Comparison of ENCODE assay signal across 16 cellular contexts in genomic region chr10:24989867-24990266, GRCh38. TPM values are rescaled to one million over a fixed set of nuclear protein-coding genes. Genes with fewer than 3 reads are reported as not detected.
DNase-seq lines count a peak whose midpoint lies in the region; ATAC-seq, FAIRE-seq and TF ChIP-seq lines count a peak whose summit lies in the region.
"Had no signal": no experiment of that assay in that cellular context is flagged by ENCODE, and none has a peak within 500 bp of the region (broad histone marks: within the 10 kb centered on the region; RNA-seq: fewer than 3 reads in every experiment).

No MANE protein-coding gene starts in this region.

- no peaks in the 10 kb centered on the region for H3K79me1 ChIP-seq in neuronal stem cell (ENCODE audit: low read depth, low read length)

- no peaks in the 10 kb centered on the region for H3K79me2 ChIP-seq in GM23338 (replicated peaks; ENCODE audit: insufficient read depth)

- no peak overlapping the region for H3K9ac ChIP-seq in neuronal stem cell (ENCODE audit: low read depth, low read length, poor library complexity)
- H3K9ac ChIP-seq: BLaER1 had no signal

- no peak overlapping the region for H3K23ac ChIP-seq in neuronal stem cell (ENCODE audit: low read depth, low read length, poor library complexity)

- no peaks in the 10 kb centered on the region for H3K9me2 ChIP-seq in GM23338 (ENCODE audit: insufficient read depth)

- ATAC-seq in HG02884 (IDR thresholded peaks at IDR 0.05; ENCODE audit: unreplicated experiment) = no peak
- no peak for ATAC-seq in GM23338

- H2BK120ac ChIP-seq in neuronal stem cell (ENCODE audit: low read depth, low read length) = no peak overlapping the region

- H2BK5ac ChIP-seq in neuronal stem cell (ENCODE audit: low read length) = no peak overlapping the region

- peak; percentile 27; the same call in 1 of the 2 replicates for TF ChIP-seq CTCF in RWPE1 (conservative IDR thresholded peaks at IDR 0.05; ENCODE audit: low read depth)
- no peak for TF ChIP-seq CTCF in fibroblast of pulmonary artery (IDR thresholded peaks at IDR 0.05; ENCODE audit: low read length, missing control alignments)
- TF ChIP-seq CTCF in GM23338 (conservative IDR thresholded peaks at IDR 0.05; ENCODE audit: low read depth in 2 of 2) = no peak

- FAIRE-seq in A204.1 (lab: Jason Lieb, UNC) = peak; percentile 98

- H3K27ac ChIP-seq in RWPE1 (no peak overlapping the region), neuronal stem cell (replicated peaks; ENCODE audit: low read length) (no peak overlapping the region), GM23338 (ENCODE audit: low read depth) (no peak overlapping the region)
- H3K27ac ChIP-seq: BLaER1 had no signal

- H3K4me3 Mint-ChIP-seq in GM23338 = no peak overlapping the region
- H3K4me3 Mint-ChIP-seq: activated CD4-positive, alpha-beta memory T cell treated with anti-CD3 and anti-CD28 coated beads, Interleukin-2, amount 10 ng/mL, durations not matched to agents 7 days and 5 days had no signal

- DNase-seq in GM04504 (ENCODE audit: low read depth) (peak; percentile 1), RWPE1 (ENCODE audit: low spot score) (no peak), fibroblast of pulmonary artery (ENCODE audit: low read depth) (peak; percentile 36), neuronal stem cell (ENCODE audit: low spot score) (no peak), DMS114 treated with DMSO at 0.1 percent for 48 hours (lab: John Stamatoyannopoulos, UW; ENCODE audit: unreplicated experiment) (no peak), GM23338 (ENCODE audit: low spot score) (no peak)
- DNase-seq: activated CD4-positive, alpha-beta memory T cell treated with anti-CD3 and anti-CD28 coated beads, Interleukin-2, amount 10 ng/mL, durations not matched to agents 7 days and 5 days; central memory CD4-positive, alpha-beta T cell; erythroblast; NCI-H1436 treated with DMSO at 0.1 percent for 48 hours; NCI-H524; SHP77 treated with DMSO at 0.1 percent for 48 hours; stimulated activated CD4-positive, alpha-beta T cell treated with anti-CD3 and anti-CD28 coated beads, Interleukin-2, amount 100 ng/mL, for 48 hours had no signal

- no peak overlapping the region for H2BK12ac ChIP-seq in neuronal stem cell (ENCODE audit: low read length)

- H3F3A ChIP-seq in GM23338 (replicated peaks; ENCODE audit: low read depth) = no peaks in the 10 kb centered on the region

- CTCF ChIA-PET in RWPE1 (lab: Yijun Ruan, JAX) = interaction anchor here (0.6 to 1.4 kb wide), 9 partner anchors 24 to 1486 kb away, joined by 3 to 6 read pairs (median 3); no protein-coding TSS in a partner anchor

- H3K27me3 ChIP-seq in neuronal stem cell (ENCODE audit: control insufficient read depth in 3 of 3, insufficient read depth in 3 of 3, low read depth in 1 of 3, low read length in 3 of 3) (no peaks in the 10 kb centered on the region), GM23338 (ENCODE audit: insufficient read depth) (no peaks in the 10 kb centered on the region)
- H3K27me3 ChIP-seq: BLaER1 had no signal

- no peak overlapping the region for H3K27ac Mint-ChIP-seq in GM23338
- H3K27ac Mint-ChIP-seq: activated CD4-positive, alpha-beta memory T cell treated with anti-CD3 and anti-CD28 coated beads, Interleukin-2, amount 10 ng/mL, durations not matched to agents 7 days and 5 days had no signal

- peaks cover 2 to 5% of the 10 kb centered on the region in 2 donors for H3K4me1 ChIP-seq in neuronal stem cell (ENCODE audit: control insufficient read depth in 2 of 2, insufficient read depth in 1 of 2, low read depth in 1 of 2, low read length in 2 of 2)
- H3K4me1 ChIP-seq in GM23338 (ENCODE audit: insufficient read depth) = no peaks in the 10 kb centered on the region
- H3K4me1 ChIP-seq: BLaER1 had no signal

- no peaks in the 10 kb centered on the region for H3K4me1 Mint-ChIP-seq in GM23338
- H3K4me1 Mint-ChIP-seq: activated CD4-positive, alpha-beta memory T cell treated with anti-CD3 and anti-CD28 coated beads, Interleukin-2, amount 10 ng/mL, durations not matched to agents 7 days and 5 days had no signal

- H4K20me1 ChIP-seq in GM23338 (replicated peaks; ENCODE audit: insufficient read depth) = no peaks in the 10 kb centered on the region
- H4K20me1 ChIP-seq: BLaER1 had no signal

- H3K18ac ChIP-seq in neuronal stem cell (ENCODE audit: low read length) = no peak overlapping the region

- H3K4me3 ChIP-seq in fibroblast of pulmonary artery (replicated peaks; ENCODE audit: low read depth, low read length) (no peak overlapping the region), neuronal stem cell (ENCODE audit: low read length in 2 of 2) (no peak overlapping the region), GM23338 (no peak overlapping the region)
- H3K4me3 ChIP-seq: BLaER1 had no signal

- no peak overlapping the region for H4K91ac ChIP-seq in neuronal stem cell (ENCODE audit: low read depth, low read length, poor library complexity)

- H3K14ac ChIP-seq in neuronal stem cell (ENCODE audit: low read length) = no peak overlapping the region

- peaks cover 5% of the 10 kb centered on the region for H3K27me3 Mint-ChIP-seq in GM23338 (ENCODE audit: insufficient read depth, low read depth, poor library complexity)
- H3K27me3 Mint-ChIP-seq: activated CD4-positive, alpha-beta memory T cell treated with anti-CD3 and anti-CD28 coated beads, Interleukin-2, amount 10 ng/mL, durations not matched to agents 7 days and 5 days had no signal

- no peaks in the 10 kb centered on the region for H3K9me3 ChIP-seq in neuronal stem cell (replicated peaks in 1 of 2; ENCODE audit: control insufficient read depth in 2 of 2, insufficient read depth in 1 of 2, low read depth in 1 of 2, low read length in 2 of 2)
- H3K9me3 ChIP-seq: BLaER1 had no signal

- H2BK15ac ChIP-seq in neuronal stem cell (ENCODE audit: low read length) = no peak overlapping the region

- POLR2A ChIA-PET in RWPE1 (lab: Yijun Ruan, JAX; ENCODE audit: low non-redundant PET) = no interaction called here

- no CpG with 5 or more reads among the region's 1 CpG for WGBS in neuronal stem cell (ENCODE audit: extremely low coverage in 2 of 2, insufficient read length in 2 of 2, insufficient replicate concordance in 1 of 2), 2 donors

- H2AFZ ChIP-seq in neuronal stem cell (ENCODE audit: low read length) = no peak overlapping the region
- no peak overlapping the region for H2AFZ ChIP-seq in GM23338

- no peaks in the 10 kb centered on the region for H3K36me3 ChIP-seq in neuronal stem cell (replicated peaks in 1 of 2; ENCODE audit: control insufficient read depth in 2 of 2, insufficient read depth in 2 of 2, low read length in 2 of 2)
- H3K36me3 ChIP-seq in GM23338 (ENCODE audit: insufficient read depth) = no peaks in the 10 kb centered on the region
- H3K36me3 ChIP-seq: BLaER1 had no signal

- H4K8ac ChIP-seq in neuronal stem cell (ENCODE audit: low read depth, low read length) = no peak overlapping the region

- H3K4me2 ChIP-seq in neuronal stem cell (ENCODE audit: insufficient read depth, low read length, poor library complexity, severe bottlenecking) = no peak overlapping the region
- H3K4me2 ChIP-seq in GM23338 = no peak overlapping the region
- H3K4me2 ChIP-seq: BLaER1 had no signal

- H2AK5ac ChIP-seq in neuronal stem cell (ENCODE audit: low read depth, low read length) = no peak overlapping the region

- no peaks in the 10 kb centered on the region for H3K9me3 Mint-ChIP-seq in GM23338
- H3K9me3 Mint-ChIP-seq: activated CD4-positive, alpha-beta memory T cell treated with anti-CD3 and anti-CD28 coated beads, Interleukin-2, amount 10 ng/mL, durations not matched to agents 7 days and 5 days had no signal

- no peak overlapping the region for H3K4ac ChIP-seq in neuronal stem cell (ENCODE audit: low read length)

- H3K36me3 Mint-ChIP-seq in GM23338 (ENCODE audit: low read depth) = no peaks in the 10 kb centered on the region

TF ChIP-seq in GM23338, 12 proteins besides CTCF, POLR2A, EP300 and RAD21 (continues in another document):
- TF ChIP-seq ZNF331 (CRISPR knock-in tag; IDR thresholded peaks at IDR 0.05; ENCODE audit: low read depth) (no peak), REST (IDR thresholded peaks at IDR 0.05; ENCODE audit: unreplicated experiment) (no peak), EZH2 (IDR thresholded peaks at IDR 0.05; ENCODE audit: low read depth, unreplicated experiment) (no peak)

RNA-seq across cellular contexts. Expression of gene ENKUR, which starts 26.1 kb away (rescaled TPM):
- polyA plus RNA-seq in neuronal stem cell (2013, experiment 1 of 2) = 0.85 TPM
- polyA plus RNA-seq in neuronal stem cell (2013, experiment 2 of 2) = 0.89 TPM
- not detected in 2 replicates for total RNA-seq in GM23338 (2014; rRNA removed; shearing (Covaris generic))
- 0.30 and 0.44 TPM in 2 replicates for polyA plus RNA-seq in GM23338 (2016; fragmentation: Nextera tagmentation; extraction: Ambion mirVana)
- total RNA-seq: activated CD4-positive, alpha-beta memory T cell treated with anti-CD3 and anti-CD28 coated beads, Interleukin-2, amount 10 ng/mL, durations not matched to agents 7 days and 5 days had no signal

RNA-seq across cellular contexts. Expression of gene THNSL1, which starts 26.5 kb away (rescaled TPM):
- 5.7 TPM for polyA plus RNA-seq in neuronal stem cell (2013, experiment 1 of 2)
- polyA plus RNA-seq in neuronal stem cell (2013, experiment 2 of 2) = 5.5 TPM
- total RNA-seq in GM23338 (2014; rRNA removed; shearing (Covaris generic)) = 5.8 and 7.3 TPM in 2 replicates
- polyA plus RNA-seq in GM23338 (2016; fragmentation: Nextera tagmentation; extraction: Ambion mirVana) = 2.6 TPM in 2 replicates

RNA-seq across cellular contexts. Expression of gene PRTFDC1, which starts 37.5 kb away (rescaled TPM):
- polyA plus RNA-seq in neuronal stem cell (2013, experiment 1 of 2) = 17.2 TPM
- 17.0 TPM for polyA plus RNA-seq in neuronal stem cell (2013, experiment 2 of 2)
- total RNA-seq in GM23338 (2014; rRNA removed; shearing (Covaris generic)) = 5.3 and 7.9 TPM in 2 replicates
- polyA plus RNA-seq in GM23338 (2016; fragmentation: Nextera tagmentation; extraction: Ambion mirVana) = 7.6 and 9.1 TPM in 2 replicates

Comparison
In these comparisons a context has a peak if more than half of its experiments do, and no peak if none do; other contexts are left out.
1. DNase-seq: peak in GM04504 (single experiment) and fibroblast of pulmonary artery (single experiment); none in RWPE1 (single experiment), neuronal stem cell (single experiment), DMS114 treated with DMSO at 0.1 percent for 48 hours (single experiment) and GM23338 (single experiment).